20 cellular contexts compared by ENCODE assay signal in genomic region chr22:33806191-33806590, GRCh38.
A peak's percentile ranks its signal among the peaks of the same experiment; 100 is the strongest.
DNase-seq lines count a peak whose midpoint lies in the region; ATAC-seq, FAIRE-seq and TF ChIP-seq lines count a peak whose summit lies in the region.
"Had no signal": no experiment of that assay in that cellular context is flagged by ENCODE, and none has a peak within 500 bp of the region (broad histone marks: within the 10 kb centered on the region; RNA-seq: fewer than 3 reads in every experiment).

No MANE protein-coding gene starts in this region.

- H2AFZ ChIP-seq in astrocyte (ENCODE audit: low read depth, low read length): no peak overlapping the region

- H3K27ac ChIP-seq in astrocyte (ENCODE audit: low read depth, low read length): no peak overlapping the region
- no peak overlapping the region for H3K27ac ChIP-seq in upper lobe of right lung
- H3K27ac ChIP-seq in CD8-positive, alpha-beta memory T cell (ENCODE audit: low read depth, low read length): no peak overlapping the region
- H3K27ac ChIP-seq: tibial nerve had no signal

- FAIRE-seq in astrocyte (lab: Jason Lieb, UNC): peak; percentile 32

- H3K36me3 ChIP-seq in astrocyte (ENCODE audit: insufficient read depth, low read length) (no peaks in the 10 kb centered on the region), upper lobe of right lung (no peaks in the 10 kb centered on the region)
- H3K36me3 ChIP-seq in CD8-positive, alpha-beta memory T cell (ENCODE audit: insufficient read depth, low read length): no peaks in the 10 kb centered on the region
- H3K36me3 ChIP-seq: tibial nerve had no signal

- H3K4me3 Mint-ChIP-seq in astrocyte (ENCODE audit: unreplicated experiment): no peak overlapping the region
- H3K4me3 Mint-ChIP-seq in CD8-positive, alpha-beta memory T cell: no peak overlapping the region
- H3K4me3 Mint-ChIP-seq: activated naive CD4-positive, alpha-beta T cell treated with anti-CD3 and anti-CD28 coated beads for 36 hours; CD4-positive, CD25-positive, alpha-beta regulatory T cell; T-helper 2 cell treated with Interferon-gamma antibody and Interleukin-4, amounts not matched to agents 5 μg/mL and 100 μg/mL, for 36 hours had no signal

- H3K79me2 ChIP-seq in astrocyte (ENCODE audit: insufficient read depth, low read length): no peaks in the 10 kb centered on the region

- DNase-seq in left ventricle myocardium superior (no peak), left cardiac atrium (no peak), astrocyte (ENCODE audit: low read depth) (no peak), upper lobe of right lung (no peak), CD1c-positive myeloid dendritic cell (ENCODE audit: extremely low spot score) (no peak)
- DNase-seq in CD8-positive, alpha-beta memory T cell: no peak
- DNase-seq: 8988T; activated CD4-positive, alpha-beta T cell treated with anti-CD3 and anti-CD28 coated beads for 48 hours; activated naive CD4-positive, alpha-beta T cell treated with anti-CD3 and anti-CD28 coated beads for 36 hours; cortex of kidney; HCEC 1CT; Kasumi-1; NCI-H1436; NCI-H226; stimulated activated CD4-positive, alpha-beta T cell treated with anti-CD3 and anti-CD28 coated beads, Interleukin-4, amount 100 ng/mL, for 24 hours had no signal

- ATAC-seq in left ventricle myocardium superior (peak; percentile 37), left cardiac atrium (no peak), HG02870 (IDR thresholded peaks at IDR 0.05; ENCODE audit: unreplicated experiment) (peak; percentile 63), upper lobe of right lung (peak; percentile 22), GM19328 (IDR thresholded peaks at IDR 0.05; ENCODE audit: unreplicated experiment) (no peak)

- H3K36me3 Mint-ChIP-seq in astrocyte (ENCODE audit: low read depth, unreplicated experiment): peaks cover 7% of the 10 kb centered on the region
- H3K36me3 Mint-ChIP-seq in CD8-positive, alpha-beta memory T cell: no peaks in the 10 kb centered on the region
- H3K36me3 Mint-ChIP-seq: CD4-positive, CD25-positive, alpha-beta regulatory T cell had no signal

- H4K20me1 ChIP-seq in astrocyte (ENCODE audit: insufficient read depth, low read length): peaks cover 15% of the 10 kb centered on the region

- no peaks in the 10 kb centered on the region for H3K27me3 Mint-ChIP-seq in astrocyte (ENCODE audit: low read depth, unreplicated experiment)
- no peaks in the 10 kb centered on the region for H3K27me3 Mint-ChIP-seq in CD8-positive, alpha-beta memory T cell
- H3K27me3 Mint-ChIP-seq: CD4-positive, CD25-positive, alpha-beta regulatory T cell had no signal

- peaks cover 2% of the 10 kb centered on the region for H3K9me3 Mint-ChIP-seq in astrocyte (ENCODE audit: unreplicated experiment)
- peaks cover 0 to 9% (median 5%) of the 10 kb centered on the region in 5 donors for H3K9me3 Mint-ChIP-seq in CD8-positive, alpha-beta memory T cell

- CTCF ChIA-PET in CD8-positive, alpha-beta memory T cell (lab: Charles Lee): no interaction called here

- H3K27me3 ChIP-seq in astrocyte (ENCODE audit: insufficient read depth, low read length) (no peaks in the 10 kb centered on the region), upper lobe of right lung (no peaks in the 10 kb centered on the region)
- no peaks in the 10 kb centered on the region for H3K27me3 ChIP-seq in CD8-positive, alpha-beta memory T cell (ENCODE audit: insufficient read depth, low read length, poor library complexity, severe bottlenecking)
- H3K27me3 ChIP-seq: tibial nerve had no signal

- POLR2A ChIA-PET in CD8-positive, alpha-beta memory T cell (lab: Charles Lee): no interaction called here

- H3K27ac Mint-ChIP-seq in astrocyte (ENCODE audit: unreplicated experiment): no peak overlapping the region
- H3K27ac Mint-ChIP-seq in CD8-positive, alpha-beta memory T cell: no peak overlapping the region
- H3K27ac Mint-ChIP-seq: activated naive CD4-positive, alpha-beta T cell treated with anti-CD3 and anti-CD28 coated beads for 36 hours; CD4-positive, CD25-positive, alpha-beta regulatory T cell; T-helper 2 cell treated with Interferon-gamma antibody and Interleukin-4, amounts not matched to agents 5 μg/mL and 100 μg/mL, for 36 hours had no signal

- peaks cover 13% of the 10 kb centered on the region for H3K4me1 ChIP-seq in astrocyte (ENCODE audit: insufficient read depth, low read length)
- peaks cover 14% of the 10 kb centered on the region for H3K4me1 ChIP-seq in upper lobe of right lung
- no peaks in the 10 kb centered on the region for H3K4me1 ChIP-seq in CD8-positive, alpha-beta memory T cell (ENCODE audit: insufficient read depth, low read length)
- H3K4me1 ChIP-seq: tibial nerve had no signal

- intact Hi-C loops in left ventricle myocardium superior (cut with micrococcal nuclease): no loop called here
- intact Hi-C loops in left cardiac atrium (cut with DNase I): no loop called here
- intact Hi-C loops in upper lobe of right lung (cut with DNase I): no loop called here

- H3K4me3 ChIP-seq in astrocyte (ENCODE audit: insufficient read depth, low read depth, low read length): no peak overlapping the region
- no peak overlapping the region for H3K4me3 ChIP-seq in upper lobe of right lung
- no peak overlapping the region for H3K4me3 ChIP-seq in CD8-positive, alpha-beta memory T cell (ENCODE audit: low read length)
- H3K4me3 ChIP-seq: tibial nerve had no signal

- TF ChIP-seq CTCF in astrocyte (IDR thresholded peaks at IDR 0.05; ENCODE audit: insufficient read depth, low read depth, low read length): no peak
- no peak for TF ChIP-seq CTCF in upper lobe of right lung (IDR thresholded peaks at IDR 0.05)

- H3K4me2 ChIP-seq in astrocyte (ENCODE audit: low read length): no peak overlapping the region

- H3K9ac ChIP-seq in astrocyte (ENCODE audit: low read length): no peak overlapping the region

- H3K4me1 Mint-ChIP-seq in astrocyte (ENCODE audit: low read depth, unreplicated experiment): peaks cover 41% of the 10 kb centered on the region
- no peaks in the 10 kb centered on the region for H3K4me1 Mint-ChIP-seq in CD8-positive, alpha-beta memory T cell
- H3K4me1 Mint-ChIP-seq: CD4-positive, CD25-positive, alpha-beta regulatory T cell had no signal

- H3K9me3 ChIP-seq in astrocyte (ENCODE audit: insufficient read depth, low read depth, low read length): no peaks in the 10 kb centered on the region
- H3K9me3 ChIP-seq in upper lobe of right lung: no peaks in the 10 kb centered on the region
- no peaks in the 10 kb centered on the region for H3K9me3 ChIP-seq in CD8-positive, alpha-beta memory T cell (ENCODE audit: low read length)

Comparison
In these comparisons a context has a peak if more than half of its experiments do, and no peak if none do; other contexts are left out.
1. ATAC-seq: peak in left ventricle myocardium superior (single experiment), HG02870 (single experiment) and upper lobe of right lung (single experiment); none in left cardiac atrium (0 of 2) and GM19328 (single experiment).